Comparison of ENCODE assay signal across 15 cellular contexts in genomic region chr7:107206136-107206535, GRCh38. TPM values are rescaled to one million over a fixed set of nuclear protein-coding genes. Genes with fewer than 3 reads are reported as not detected.
DNase-seq lines count a peak whose midpoint lies in the region; ATAC-seq and TF ChIP-seq lines count a peak whose summit lies in the region.
"Had no signal": no experiment of that assay in that cellular context is flagged by ENCODE, and none has a peak within 500 bp of the region (broad histone marks: within the 10 kb centered on the region; RNA-seq: fewer than 3 reads in every experiment).

No MANE protein-coding gene starts in this region.

- no peaks in the 10 kb centered on the region for H3K79me1 ChIP-seq in trophoblast cell (ENCODE audit: low read length)

- no peak overlapping the region for H4K91ac ChIP-seq in trophoblast cell (ENCODE audit: low read depth, low read length)

- H3K4me3 Mint-ChIP-seq in T-helper 17 cell: no peak overlapping the region
- H3K4me3 Mint-ChIP-seq: CD14-positive monocyte; CD8-positive, alpha-beta T cell; HFFc6 had no signal

- CTCF ChIA-PET in AG04449 (lab: Yijun Ruan, JAX): interaction anchor here (1.3 kb wide), 1 partner anchor 55 kb away, joined by 3 read pairs; no protein-coding TSS in a partner anchor

- H3K4me1 ChIP-seq in trophoblast cell (ENCODE audit: control insufficient read depth in 1 of 2, insufficient read depth in 2 of 2, low read length in 2 of 2): no peaks in the 10 kb centered on the region

- DNase-seq in AG04449 (ENCODE audit: low read depth, low spot score): peak; percentile 33
- no peak for DNase-seq in T-helper 17 cell
- peak; percentile 41 to 75 for DNase-seq in trophoblast cell
- no peak for DNase-seq in NCI-H2171 treated with DMSO at 0.1 percent for 48 hours (lab: John Stamatoyannopoulos, UW)
- DNase-seq: CD8-positive, alpha-beta T cell; COR-L47; DMS153; DMS79 treated with DMSO at 0.1 percent for 48 hours; GDM1; HCEC 1CT; HFFc6 had no signal

- no peak overlapping the region for H4K12ac ChIP-seq in trophoblast cell (ENCODE audit: low read depth, low read length)

- peaks cover 7% of the 10 kb centered on the region for H3K4me1 Mint-ChIP-seq in T-helper 17 cell
- H3K4me1 Mint-ChIP-seq: CD14-positive monocyte had no signal

- H4K8ac ChIP-seq in trophoblast cell (ENCODE audit: low read depth, low read length): no peak overlapping the region

- H2AFZ ChIP-seq in trophoblast cell (ENCODE audit: insufficient read depth, low read length, poor library complexity): no peak overlapping the region

- H3K4me3 ChIP-seq in AG04449 (ENCODE audit: low read depth, low read length): no peak overlapping the region
- no peak overlapping the region for H3K4me3 ChIP-seq in trophoblast cell (ENCODE audit: low read depth, low read length)

- no peaks in the 10 kb centered on the region for H3K27me3 Mint-ChIP-seq in T-helper 17 cell

- H3K36me3 ChIP-seq in trophoblast cell (ENCODE audit: control insufficient read depth in 1 of 2, insufficient read depth in 2 of 2, low read length in 2 of 2): peaks cover 11 to 14% of the 10 kb centered on the region in 2 experiments

- no peak overlapping the region for H2AK5ac ChIP-seq in trophoblast cell (ENCODE audit: low read length)

- no peak overlapping the region for H3K9ac ChIP-seq in trophoblast cell (ENCODE audit: low read length)

- peak overlapping the region; percentile 85 for H3K27ac Mint-ChIP-seq in T-helper 17 cell
- H3K27ac Mint-ChIP-seq: CD14-positive monocyte, HFFc6 had no signal

- no CpG with 5 or more reads among the region's 6 CpGs for WGBS in trophoblast cell (ENCODE audit: extremely low coverage, insufficient coverage, insufficient read length)

- H3K9me3 ChIP-seq in T-helper 17 cell (ENCODE audit: control insufficient read depth, low read length, poor library complexity, severe bottlenecking): no peaks in the 10 kb centered on the region
- H3K9me3 ChIP-seq in trophoblast cell (ENCODE audit: insufficient read depth, low read depth, low read length): no peaks in the 10 kb centered on the region

- H3K23ac ChIP-seq in trophoblast cell (ENCODE audit: low read length): no peak overlapping the region

- no peak overlapping the region for H3K14ac ChIP-seq in trophoblast cell (ENCODE audit: low read length)

- H3K27me3 ChIP-seq in trophoblast cell (ENCODE audit: insufficient read depth, low read length): no peaks in the 10 kb centered on the region

- no peak for TF ChIP-seq CTCF in AG04449 (IDR thresholded peaks at IDR 0.05; ENCODE audit: insufficient read depth, low read length, missing control alignments)

- no peak overlapping the region for H2BK12ac ChIP-seq in trophoblast cell (ENCODE audit: low read length)

- no peak overlapping the region for H3K4ac ChIP-seq in trophoblast cell (ENCODE audit: low read depth, low read length)

- H3K27ac ChIP-seq in cingulate gyrus (ENCODE audit: low read depth, low read length) (peak overlapping the region; percentile 81), trophoblast cell (ENCODE audit: low read depth, low read length) (no peak overlapping the region)

- no peak overlapping the region for H2BK120ac ChIP-seq in trophoblast cell (ENCODE audit: insufficient read depth, low read length, poor library complexity)

- no peak for ATAC-seq in T-helper 17 cell
- no peak for ATAC-seq in HG02610 (IDR thresholded peaks at IDR 0.05; ENCODE audit: unreplicated experiment)
- no peak for ATAC-seq in HG02981 (IDR thresholded peaks at IDR 0.05; ENCODE audit: unreplicated experiment)
- ATAC-seq: CD8-positive, alpha-beta T cell had no signal

- H2BK5ac ChIP-seq in trophoblast cell (ENCODE audit: low read depth, low read length, poor library complexity): no peak overlapping the region

- no peaks in the 10 kb centered on the region for H3K79me2 ChIP-seq in trophoblast cell (ENCODE audit: control insufficient read depth, insufficient read depth, low read length, poor library complexity)

- H3K18ac ChIP-seq in trophoblast cell (ENCODE audit: low read length): no peak overlapping the region

- POLR2A ChIA-PET in AG04449 (lab: Yijun Ruan, JAX): no interaction called here

- peaks cover 12% of the 10 kb centered on the region for H3K36me3 Mint-ChIP-seq in T-helper 17 cell (ENCODE audit: low read depth)

- H3K4me2 ChIP-seq in trophoblast cell (ENCODE audit: low read length): no peak overlapping the region

RNA-seq across cellular contexts. Expression of gene HBP1, which starts 37.3 kb away (rescaled TPM):
- total RNA-seq in T-helper 17 cell: 100 to 1,000 TPM; 250 to 252 TPM
- 57.3 and 66.9 TPM in 2 replicates for polyA plus RNA-seq in trophoblast cell (2013)

Comparison
In these comparisons a context has a peak if more than half of its experiments do, and no peak if none do; other contexts are left out.
1. DNase-seq: peak in AG04449 (single experiment) and trophoblast cell (2 of 2); none in T-helper 17 cell (0 of 3) and NCI-H2171 treated with DMSO at 0.1 percent for 48 hours (single experiment).